Comparison of ENCODE assay signal across 8 cellular contexts in genomic region chr2:45607701-45608100, GRCh38. TPM values are rescaled to one million over a fixed set of nuclear protein-coding genes. Genes with fewer than 3 reads are reported as not detected.
DNase-seq lines count a peak whose midpoint lies in the region; ATAC-seq lines count a peak whose summit lies in the region.

No MANE protein-coding gene starts in this region.

- H2AFZ ChIP-seq in trophoblast cell (ENCODE audit: insufficient read depth, low read length, poor library complexity), result no peak overlapping the region

- no peak overlapping the region for H3K4ac ChIP-seq in trophoblast cell (ENCODE audit: low read depth, low read length)

- H2AK5ac ChIP-seq in trophoblast cell (ENCODE audit: low read length), result no peak overlapping the region

- H2BK120ac ChIP-seq in trophoblast cell (ENCODE audit: insufficient read depth, low read length, poor library complexity), result no peak overlapping the region

- no peaks in the 10 kb centered on the region for H3K9me3 ChIP-seq in trophoblast cell (ENCODE audit: insufficient read depth, low read depth, low read length)

- no peak overlapping the region for H3K4me2 ChIP-seq in trophoblast cell (ENCODE audit: low read length)

- H3K27ac ChIP-seq in trophoblast cell (ENCODE audit: low read depth, low read length), result no peak overlapping the region

- H3K79me2 ChIP-seq in trophoblast cell (ENCODE audit: control insufficient read depth, insufficient read depth, low read length, poor library complexity), result no peaks in the 10 kb centered on the region

- no peak overlapping the region for H3K9ac ChIP-seq in trophoblast cell (ENCODE audit: low read length)

- no peak for ATAC-seq in HG02610 (IDR thresholded peaks at IDR 0.05; ENCODE audit: unreplicated experiment)

- WGBS in trophoblast cell (ENCODE audit: extremely low coverage, insufficient coverage, insufficient read length), result no CpG with 5 or more reads among the region's 1 CpG

- no peak overlapping the region for H3K14ac ChIP-seq in trophoblast cell (ENCODE audit: low read length)

- H2BK5ac ChIP-seq in trophoblast cell (ENCODE audit: low read depth, low read length, poor library complexity), result no peak overlapping the region

- no peak overlapping the region for H3K23ac ChIP-seq in trophoblast cell (ENCODE audit: low read length)

- H3K18ac ChIP-seq in trophoblast cell (ENCODE audit: low read length), result no peak overlapping the region

- H4K8ac ChIP-seq in trophoblast cell (ENCODE audit: low read depth, low read length), result no peak overlapping the region

- peaks cover 3% of the 10 kb centered on the region in 2 experiments for H3K36me3 ChIP-seq in trophoblast cell (ENCODE audit: control insufficient read depth in 1 of 2, insufficient read depth in 2 of 2, low read length in 2 of 2)

- H4K91ac ChIP-seq in trophoblast cell (ENCODE audit: low read depth, low read length), result no peak overlapping the region

- H3K79me1 ChIP-seq in trophoblast cell (ENCODE audit: low read length), result peaks cover 7% of the 10 kb centered on the region

- H3K4me1 ChIP-seq in trophoblast cell (ENCODE audit: control insufficient read depth in 1 of 2, insufficient read depth in 2 of 2, low read length in 2 of 2), result peaks cover 0 to 2% of the 10 kb centered on the region in 2 experiments

- no peak overlapping the region for H2BK12ac ChIP-seq in trophoblast cell (ENCODE audit: low read length)

- no peak overlapping the region for H3K4me3 ChIP-seq in trophoblast cell (ENCODE audit: low read depth, low read length)

- no peaks in the 10 kb centered on the region for H3K27me3 ChIP-seq in trophoblast cell (ENCODE audit: insufficient read depth, low read length)

- DNase-seq in NCI-H146 (lab: John Stamatoyannopoulos, UW) (peak; percentile 16), NCI-H146 treated with DMSO at 0.1 percent for 48 hours (lab: John Stamatoyannopoulos, UW; ENCODE audit: unreplicated experiment) (no peak), NAMALWA (ENCODE audit: low spot score) (peak; percentile 9), cerebellar cortex (ENCODE audit: low spot score) (peak; percentile 50), trophoblast cell (peak; percentile 31 to 71), NCI-H1092 treated with DMSO at 0.1 percent for 48 hours (lab: John Stamatoyannopoulos, UW) (no peak)
- DNase-seq in activated effector memory CD4-positive, alpha-beta T cell treated with Interleukin-2 at 50 U/mL for 16 hours, result no peak

- H4K12ac ChIP-seq in trophoblast cell (ENCODE audit: low read depth, low read length), result no peak overlapping the region

RNA-seq across cellular contexts. Expression of gene SRBD1, which starts 3.4 kb away (rescaled TPM):
- 9.2 and 9.6 TPM in 2 replicates for polyA plus RNA-seq in trophoblast cell (2013)

RNA-seq across cellular contexts. Expression of gene PRKCE, which starts 43.8 kb away (rescaled TPM):
- polyA plus RNA-seq in trophoblast cell (2013), result 5.3 and 6.0 TPM in 2 replicates

Comparison
In these comparisons a context has a peak if more than half of its experiments do, and no peak if none do; other contexts are left out.
1. DNase-seq: peak in NCI-H146 (single experiment), NAMALWA (single experiment), cerebellar cortex (single experiment) and trophoblast cell (2 of 2); none in NCI-H146 treated with DMSO at 0.1 percent for 48 hours (single experiment), activated effector memory CD4-positive, alpha-beta T cell treated with Interleukin-2 at 50 U/mL for 16 hours (single experiment) and NCI-H1092 treated with DMSO at 0.1 percent for 48 hours (single experiment).